In the genomic region with DNA sequence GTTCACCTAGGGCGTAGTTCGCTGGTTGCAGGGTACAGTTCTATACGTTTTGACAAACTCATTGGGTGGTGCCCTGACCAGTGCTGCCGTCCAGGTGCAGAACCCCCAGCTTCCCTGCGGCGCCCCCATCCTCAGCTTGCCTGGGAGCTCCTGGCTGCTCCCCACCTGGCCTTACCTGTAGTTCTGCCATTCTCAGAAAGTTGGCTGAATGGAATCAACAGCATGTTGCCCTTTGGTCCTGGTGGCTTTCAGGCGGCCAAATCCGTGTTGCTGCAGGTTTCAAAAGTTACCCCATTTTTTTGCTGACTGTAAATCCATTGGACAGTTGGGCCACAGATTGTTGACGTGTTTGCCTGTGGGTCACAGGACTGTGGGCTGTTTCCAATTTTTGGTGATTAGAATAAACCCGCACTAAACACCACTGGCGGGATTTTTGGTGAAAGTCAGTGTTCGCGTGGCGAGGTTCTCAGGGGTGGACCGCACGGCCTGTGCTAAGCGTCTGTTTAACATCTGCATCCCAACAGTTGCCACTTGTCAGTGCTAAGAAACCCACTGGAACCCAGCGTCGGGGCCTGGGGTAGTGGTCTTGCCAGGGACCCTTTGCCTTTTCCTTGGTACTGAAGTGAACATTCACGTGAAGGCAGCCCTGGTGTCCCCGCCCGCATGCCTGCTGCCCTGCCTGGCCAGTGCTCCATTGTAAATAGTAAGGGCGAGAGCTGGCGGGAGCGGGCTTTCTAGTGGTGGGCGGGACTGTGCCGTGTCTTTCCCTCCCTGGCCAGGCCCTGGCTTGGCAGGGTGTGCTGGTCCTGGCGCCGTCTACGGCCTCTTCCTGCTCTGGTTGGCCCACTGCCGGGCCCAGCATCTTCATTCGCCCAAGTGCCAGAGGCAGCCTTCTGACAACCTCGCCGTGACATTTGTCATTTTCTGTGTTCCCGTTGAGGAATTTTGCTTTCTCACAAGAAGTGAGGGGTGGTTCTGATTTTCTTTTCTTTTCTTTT, we compare ENCODE assay signal across 1 cellular context.
TF ChIP-seq lines count a peak whose summit lies in the region.

No MANE protein-coding gene starts in this region.

TF ChIP-seq in HepG2, 621 proteins besides CTCF, POLR2A, EP300 and RAD21 (continued from another document and continues in another):
- TF ChIP-seq, protein P1, sequence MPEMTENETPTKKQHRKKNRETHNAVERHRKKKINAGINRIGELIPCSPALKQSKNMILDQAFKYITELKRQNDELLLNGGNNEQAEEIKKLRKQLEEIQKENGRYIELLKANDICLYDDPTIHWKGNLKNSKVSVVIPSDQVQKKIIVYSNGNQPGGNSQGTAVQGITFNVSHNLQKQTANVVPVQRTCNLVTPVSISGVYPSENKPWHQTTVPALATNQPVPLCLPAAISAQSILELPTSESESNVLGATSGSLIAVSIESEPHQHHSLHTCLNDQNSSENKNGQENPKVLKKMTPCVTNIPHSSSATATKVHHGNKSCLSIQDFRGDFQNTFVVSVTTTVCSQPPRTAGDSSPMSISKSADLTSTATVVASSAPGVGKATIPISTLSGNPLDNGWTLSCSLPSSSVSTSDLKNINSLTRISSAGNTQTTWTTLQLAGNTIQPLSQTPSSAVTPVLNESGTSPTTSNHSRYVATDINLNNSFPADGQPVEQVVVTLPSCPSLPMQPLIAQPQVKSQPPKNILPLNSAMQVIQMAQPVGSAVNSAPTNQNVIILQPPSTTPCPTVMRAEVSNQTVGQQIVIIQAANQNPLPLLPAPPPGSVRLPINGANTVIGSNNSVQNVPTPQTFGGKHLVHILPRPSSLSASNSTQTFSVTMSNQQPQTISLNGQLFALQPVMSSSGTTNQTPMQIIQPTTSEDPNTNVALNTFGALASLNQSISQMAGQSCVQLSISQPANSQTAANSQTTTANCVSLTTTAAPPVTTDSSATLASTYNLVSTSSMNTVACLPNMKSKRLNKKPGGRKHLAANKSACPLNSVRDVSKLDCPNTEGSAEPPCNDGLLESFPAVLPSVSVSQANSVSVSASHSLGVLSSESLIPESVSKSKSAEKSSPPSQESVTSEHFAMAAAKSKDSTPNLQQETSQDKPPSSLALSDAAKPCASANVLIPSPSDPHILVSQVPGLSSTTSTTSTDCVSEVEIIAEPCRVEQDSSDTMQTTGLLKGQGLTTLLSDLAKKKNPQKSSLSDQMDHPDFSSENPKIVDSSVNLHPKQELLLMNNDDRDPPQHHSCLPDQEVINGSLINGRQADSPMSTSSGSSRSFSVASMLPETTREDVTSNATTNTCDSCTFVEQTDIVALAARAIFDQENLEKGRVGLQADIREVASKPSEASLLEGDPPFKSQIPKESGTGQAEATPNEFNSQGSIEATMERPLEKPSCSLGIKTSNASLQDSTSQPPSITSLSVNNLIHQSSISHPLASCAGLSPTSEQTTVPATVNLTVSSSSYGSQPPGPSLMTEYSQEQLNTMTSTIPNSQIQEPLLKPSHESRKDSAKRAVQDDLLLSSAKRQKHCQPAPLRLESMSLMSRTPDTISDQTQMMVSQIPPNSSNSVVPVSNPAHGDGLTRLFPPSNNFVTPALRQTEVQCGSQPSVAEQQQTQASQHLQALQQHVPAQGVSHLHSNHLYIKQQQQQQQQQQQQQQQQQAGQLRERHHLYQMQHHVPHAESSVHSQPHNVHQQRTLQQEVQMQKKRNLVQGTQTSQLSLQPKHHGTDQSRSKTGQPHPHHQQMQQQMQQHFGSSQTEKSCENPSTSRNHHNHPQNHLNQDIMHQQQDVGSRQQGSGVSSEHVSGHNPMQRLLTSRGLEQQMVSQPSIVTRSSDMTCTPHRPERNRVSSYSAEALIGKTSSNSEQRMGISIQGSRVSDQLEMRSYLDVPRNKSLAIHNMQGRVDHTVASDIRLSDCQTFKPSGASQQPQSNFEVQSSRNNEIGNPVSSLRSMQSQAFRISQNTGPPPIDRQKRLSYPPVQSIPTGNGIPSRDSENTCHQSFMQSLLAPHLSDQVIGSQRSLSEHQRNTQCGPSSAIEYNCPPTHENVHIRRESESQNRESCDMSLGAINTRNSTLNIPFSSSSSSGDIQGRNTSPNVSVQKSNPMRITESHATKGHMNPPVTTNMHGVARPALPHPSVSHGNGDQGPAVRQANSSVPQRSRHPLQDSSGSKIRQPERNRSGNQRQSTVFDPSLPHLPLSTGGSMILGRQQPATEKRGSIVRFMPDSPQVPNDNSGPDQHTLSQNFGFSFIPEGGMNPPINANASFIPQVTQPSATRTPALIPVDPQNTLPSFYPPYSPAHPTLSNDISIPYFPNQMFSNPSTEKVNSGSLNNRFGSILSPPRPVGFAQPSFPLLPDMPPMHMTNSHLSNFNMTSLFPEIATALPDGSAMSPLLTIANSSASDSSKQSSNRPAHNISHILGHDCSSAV (CRISPR knock-in tag; IDR thresholded peaks at IDR 0.05; ENCODE audit: borderline replicate concordance) = no peak
- TF ChIP-seq PHF20 (CRISPR knock-in tag; IDR thresholded peaks at IDR 0.05) = no peak
- no peak for TF ChIP-seq CBX2 (IDR thresholded peaks at IDR 0.05; ENCODE audit: low read depth, low read length)
- no peak for TF ChIP-seq CBX2 (CRISPR knock-in tag; IDR thresholded peaks at IDR 0.05; ENCODE audit: low read depth)
- TF ChIP-seq, protein P2, sequence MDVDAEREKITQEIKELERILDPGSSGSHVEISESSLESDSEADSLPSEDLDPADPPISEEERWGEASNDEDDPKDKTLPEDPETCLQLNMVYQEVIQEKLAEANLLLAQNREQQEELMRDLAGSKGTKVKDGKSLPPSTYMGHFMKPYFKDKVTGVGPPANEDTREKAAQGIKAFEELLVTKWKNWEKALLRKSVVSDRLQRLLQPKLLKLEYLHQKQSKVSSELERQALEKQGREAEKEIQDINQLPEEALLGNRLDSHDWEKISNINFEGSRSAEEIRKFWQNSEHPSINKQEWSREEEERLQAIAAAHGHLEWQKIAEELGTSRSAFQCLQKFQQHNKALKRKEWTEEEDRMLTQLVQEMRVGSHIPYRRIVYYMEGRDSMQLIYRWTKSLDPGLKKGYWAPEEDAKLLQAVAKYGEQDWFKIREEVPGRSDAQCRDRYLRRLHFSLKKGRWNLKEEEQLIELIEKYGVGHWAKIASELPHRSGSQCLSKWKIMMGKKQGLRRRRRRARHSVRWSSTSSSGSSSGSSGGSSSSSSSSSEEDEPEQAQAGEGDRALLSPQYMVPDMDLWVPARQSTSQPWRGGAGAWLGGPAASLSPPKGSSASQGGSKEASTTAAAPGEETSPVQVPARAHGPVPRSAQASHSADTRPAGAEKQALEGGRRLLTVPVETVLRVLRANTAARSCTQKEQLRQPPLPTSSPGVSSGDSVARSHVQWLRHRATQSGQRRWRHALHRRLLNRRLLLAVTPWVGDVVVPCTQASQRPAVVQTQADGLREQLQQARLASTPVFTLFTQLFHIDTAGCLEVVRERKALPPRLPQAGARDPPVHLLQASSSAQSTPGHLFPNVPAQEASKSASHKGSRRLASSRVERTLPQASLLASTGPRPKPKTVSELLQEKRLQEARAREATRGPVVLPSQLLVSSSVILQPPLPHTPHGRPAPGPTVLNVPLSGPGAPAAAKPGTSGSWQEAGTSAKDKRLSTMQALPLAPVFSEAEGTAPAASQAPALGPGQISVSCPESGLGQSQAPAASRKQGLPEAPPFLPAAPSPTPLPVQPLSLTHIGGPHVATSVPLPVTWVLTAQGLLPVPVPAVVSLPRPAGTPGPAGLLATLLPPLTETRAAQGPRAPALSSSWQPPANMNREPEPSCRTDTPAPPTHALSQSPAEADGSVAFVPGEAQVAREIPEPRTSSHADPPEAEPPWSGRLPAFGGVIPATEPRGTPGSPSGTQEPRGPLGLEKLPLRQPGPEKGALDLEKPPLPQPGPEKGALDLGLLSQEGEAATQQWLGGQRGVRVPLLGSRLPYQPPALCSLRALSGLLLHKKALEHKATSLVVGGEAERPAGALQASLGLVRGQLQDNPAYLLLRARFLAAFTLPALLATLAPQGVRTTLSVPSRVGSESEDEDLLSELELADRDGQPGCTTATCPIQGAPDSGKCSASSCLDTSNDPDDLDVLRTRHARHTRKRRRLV (CRISPR knock-in tag; IDR thresholded peaks at IDR 0.05) = no peak
- TF ChIP-seq MAZ (IDR thresholded peaks at IDR 0.05; ENCODE audit: borderline replicate concordance, low read depth, low read length) = no peak
- no peak for TF ChIP-seq MAZ (CRISPR knock-in tag; IDR thresholded peaks at IDR 0.05; ENCODE audit: low read depth)
- no peak for TF ChIP-seq MAF1 (CRISPR knock-in tag; IDR thresholded peaks at IDR 0.05; ENCODE audit: borderline replicate concordance)
- no peak for TF ChIP-seq SRF (IDR thresholded peaks at IDR 0.05; ENCODE audit: low read depth, low read length)
- TF ChIP-seq, protein P3, sequence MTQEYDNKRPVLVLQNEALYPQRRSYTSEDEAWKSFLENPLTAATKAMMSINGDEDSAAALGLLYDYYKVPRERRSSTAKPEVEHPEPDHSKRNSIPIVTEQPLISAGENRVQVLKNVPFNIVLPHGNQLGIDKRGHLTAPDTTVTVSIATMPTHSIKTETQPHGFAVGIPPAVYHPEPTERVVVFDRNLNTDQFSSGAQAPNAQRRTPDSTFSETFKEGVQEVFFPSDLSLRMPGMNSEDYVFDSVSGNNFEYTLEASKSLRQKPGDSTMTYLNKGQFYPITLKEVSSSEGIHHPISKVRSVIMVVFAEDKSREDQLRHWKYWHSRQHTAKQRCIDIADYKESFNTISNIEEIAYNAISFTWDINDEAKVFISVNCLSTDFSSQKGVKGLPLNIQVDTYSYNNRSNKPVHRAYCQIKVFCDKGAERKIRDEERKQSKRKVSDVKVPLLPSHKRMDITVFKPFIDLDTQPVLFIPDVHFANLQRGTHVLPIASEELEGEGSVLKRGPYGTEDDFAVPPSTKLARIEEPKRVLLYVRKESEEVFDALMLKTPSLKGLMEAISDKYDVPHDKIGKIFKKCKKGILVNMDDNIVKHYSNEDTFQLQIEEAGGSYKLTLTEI (CRISPR knock-in tag; conservative IDR thresholded peaks at IDR 0.05) = no peak
- TF ChIP-seq HOXA7 (CRISPR knock-in tag; IDR thresholded peaks at IDR 0.05) = no peak
- no peak for TF ChIP-seq CBX1 (IDR thresholded peaks at IDR 0.05; ENCODE audit: low read depth)
- TF ChIP-seq, protein P4, sequence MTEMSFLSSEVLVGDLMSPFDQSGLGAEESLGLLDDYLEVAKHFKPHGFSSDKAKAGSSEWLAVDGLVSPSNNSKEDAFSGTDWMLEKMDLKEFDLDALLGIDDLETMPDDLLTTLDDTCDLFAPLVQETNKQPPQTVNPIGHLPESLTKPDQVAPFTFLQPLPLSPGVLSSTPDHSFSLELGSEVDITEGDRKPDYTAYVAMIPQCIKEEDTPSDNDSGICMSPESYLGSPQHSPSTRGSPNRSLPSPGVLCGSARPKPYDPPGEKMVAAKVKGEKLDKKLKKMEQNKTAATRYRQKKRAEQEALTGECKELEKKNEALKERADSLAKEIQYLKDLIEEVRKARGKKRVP (CRISPR knock-in tag; IDR thresholded peaks at IDR 0.05) = no peak
- no peak for TF ChIP-seq ZNF660 (CRISPR knock-in tag; IDR thresholded peaks at IDR 0.05; ENCODE audit: borderline replicate concordance, low read depth)
- TF ChIP-seq, protein P5, sequence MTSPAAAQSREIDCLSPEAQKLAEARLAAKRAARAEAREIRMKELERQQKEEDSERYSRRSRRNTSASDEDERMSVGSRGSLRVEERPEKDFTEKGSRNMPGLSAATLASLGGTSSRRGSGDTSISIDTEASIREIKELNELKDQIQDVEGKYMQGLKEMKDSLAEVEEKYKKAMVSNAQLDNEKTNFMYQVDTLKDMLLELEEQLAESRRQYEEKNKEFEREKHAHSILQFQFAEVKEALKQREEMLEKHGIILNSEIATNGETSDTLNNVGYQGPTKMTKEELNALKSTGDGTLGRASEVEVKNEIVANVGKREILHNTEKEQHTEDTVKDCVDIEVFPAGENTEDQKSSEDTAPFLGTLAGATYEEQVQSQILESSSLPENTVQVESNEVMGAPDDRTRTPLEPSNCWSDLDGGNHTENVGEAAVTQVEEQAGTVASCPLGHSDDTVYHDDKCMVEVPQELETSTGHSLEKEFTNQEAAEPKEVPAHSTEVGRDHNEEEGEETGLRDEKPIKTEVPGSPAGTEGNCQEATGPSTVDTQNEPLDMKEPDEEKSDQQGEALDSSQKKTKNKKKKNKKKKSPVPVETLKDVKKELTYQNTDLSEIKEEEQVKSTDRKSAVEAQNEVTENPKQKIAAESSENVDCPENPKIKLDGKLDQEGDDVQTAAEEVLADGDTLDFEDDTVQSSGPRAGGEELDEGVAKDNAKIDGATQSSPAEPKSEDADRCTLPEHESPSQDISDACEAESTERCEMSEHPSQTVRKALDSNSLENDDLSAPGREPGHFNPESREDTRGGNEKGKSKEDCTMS (CRISPR knock-in tag; conservative IDR thresholded peaks at IDR 0.05) = no peak
- no peak for TF ChIP-seq ZBTB7A (CRISPR knock-in tag; IDR thresholded peaks at IDR 0.05)
- 0 out of 2 replicates have a peak, but pooled peaks have one; percentile 19 for TF ChIP-seq NCOA1 (CRISPR knock-in tag; IDR thresholded peaks at IDR 0.05)
- no peak for TF ChIP-seq CC2D1A (CRISPR knock-in tag; IDR thresholded peaks at IDR 0.05)
- no peak for TF ChIP-seq ZNF383 (CRISPR knock-in tag; IDR thresholded peaks at IDR 0.05; ENCODE audit: borderline replicate concordance)
- no peak; the same call in 1 of the 2 replicates for TF ChIP-seq TGIF2 (CRISPR knock-in tag; IDR thresholded peaks at IDR 0.05)
- no peak; the same call in 1 of the 2 replicates for TF ChIP-seq MIER3 (CRISPR knock-in tag; IDR thresholded peaks at IDR 0.05; ENCODE audit: borderline replicate concordance)
- no peak for TF ChIP-seq JUN (CRISPR knock-in tag; IDR thresholded peaks at IDR 0.05)
- peak; percentile 38; the same call in 1 of the 2 replicates for TF ChIP-seq YEATS4 (CRISPR knock-in tag; IDR thresholded peaks at IDR 0.05; ENCODE audit: borderline replicate concordance)
- no peak for TF ChIP-seq IRF2 (CRISPR knock-in tag; IDR thresholded peaks at IDR 0.05)
- no peak for TF ChIP-seq SMAD1 (CRISPR knock-in tag; IDR thresholded peaks at IDR 0.05; ENCODE audit: borderline replicate concordance, low read depth)
- no peak for TF ChIP-seq ZNF510 (CRISPR knock-in tag; IDR thresholded peaks at IDR 0.05; ENCODE audit: low read depth)
- TF ChIP-seq ZNF230 (CRISPR knock-in tag; IDR thresholded peaks at IDR 0.05) = no peak
- TF ChIP-seq SALL1 (CRISPR knock-in tag; IDR thresholded peaks at IDR 0.05) = peak; percentile 31; the same call in 1 of the 2 replicates
- no peak; the same call in 1 of the 2 replicates for TF ChIP-seq ZKSCAN8 (CRISPR knock-in tag; IDR thresholded peaks at IDR 0.05; ENCODE audit: borderline replicate concordance)
- no peak for TF ChIP-seq ESRRA (CRISPR knock-in tag; IDR thresholded peaks at IDR 0.05; ENCODE audit: low read depth)
- no peak for TF ChIP-seq ZKSCAN5 (CRISPR knock-in tag; IDR thresholded peaks at IDR 0.05)
- TF ChIP-seq TCF7 (IDR thresholded peaks at IDR 0.05; ENCODE audit: low read depth) = no peak
- no peak for TF ChIP-seq ARID2 (CRISPR knock-in tag; IDR thresholded peaks at IDR 0.05; ENCODE audit: borderline replicate concordance)
- TF ChIP-seq RCOR2 (CRISPR knock-in tag; IDR thresholded peaks at IDR 0.05) = no peak
- no peak for TF ChIP-seq ZNF549 (CRISPR knock-in tag; IDR thresholded peaks at IDR 0.05)
- TF ChIP-seq ZNF672 (CRISPR knock-in tag; IDR thresholded peaks at IDR 0.05) = no peak
- 0 out of 2 replicates have a peak, but pooled peaks have one; percentile 37 for TF ChIP-seq ZNF589 (CRISPR knock-in tag; conservative IDR thresholded peaks at IDR 0.05)
- no peak for TF ChIP-seq ZNF225 (CRISPR knock-in tag; IDR thresholded peaks at IDR 0.05)
